1 cellular context compared by ENCODE assay signal in the genomic region with DNA sequence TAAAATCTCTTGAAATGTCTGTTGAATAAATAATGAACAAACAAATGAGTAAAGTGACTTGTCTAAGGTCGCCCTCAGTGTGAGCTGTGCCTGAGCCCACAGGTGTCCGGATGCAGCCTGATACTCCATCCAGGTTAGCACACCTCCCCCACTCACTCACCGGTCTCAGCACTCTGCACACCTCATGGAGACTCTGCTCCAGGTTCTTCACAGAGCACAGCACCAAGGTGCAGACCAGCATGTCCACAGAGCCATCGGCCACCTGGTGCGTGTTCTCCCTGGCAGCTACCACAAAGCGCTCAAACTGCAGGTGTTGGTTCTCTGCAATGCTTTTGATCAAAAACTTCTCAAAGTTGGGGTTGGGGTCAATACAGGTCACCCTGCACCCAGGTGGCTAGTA.
TF ChIP-seq lines count a peak whose summit lies in the region.

No MANE protein-coding gene starts in this region.

TF ChIP-seq in A549, 52 proteins besides CTCF, POLR2A, EP300 and RAD21 (continued from another document):
- TF ChIP-seq, protein P1, sequence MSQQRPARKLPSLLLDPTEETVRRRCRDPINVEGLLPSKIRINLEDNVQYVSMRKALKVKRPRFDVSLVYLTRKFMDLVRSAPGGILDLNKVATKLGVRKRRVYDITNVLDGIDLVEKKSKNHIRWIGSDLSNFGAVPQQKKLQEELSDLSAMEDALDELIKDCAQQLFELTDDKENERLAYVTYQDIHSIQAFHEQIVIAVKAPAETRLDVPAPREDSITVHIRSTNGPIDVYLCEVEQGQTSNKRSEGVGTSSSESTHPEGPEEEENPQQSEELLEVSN (IDR thresholded peaks at IDR 0.05; ENCODE audit: borderline replicate concordance, low read depth) = no peak
- no peak for TF ChIP-seq CEBPB (IDR thresholded peaks at IDR 0.05)
- TF ChIP-seq FOXS1 (CRISPR knock-in tag; IDR thresholded peaks at IDR 0.05) = no peak
- TF ChIP-seq, protein P2, sequence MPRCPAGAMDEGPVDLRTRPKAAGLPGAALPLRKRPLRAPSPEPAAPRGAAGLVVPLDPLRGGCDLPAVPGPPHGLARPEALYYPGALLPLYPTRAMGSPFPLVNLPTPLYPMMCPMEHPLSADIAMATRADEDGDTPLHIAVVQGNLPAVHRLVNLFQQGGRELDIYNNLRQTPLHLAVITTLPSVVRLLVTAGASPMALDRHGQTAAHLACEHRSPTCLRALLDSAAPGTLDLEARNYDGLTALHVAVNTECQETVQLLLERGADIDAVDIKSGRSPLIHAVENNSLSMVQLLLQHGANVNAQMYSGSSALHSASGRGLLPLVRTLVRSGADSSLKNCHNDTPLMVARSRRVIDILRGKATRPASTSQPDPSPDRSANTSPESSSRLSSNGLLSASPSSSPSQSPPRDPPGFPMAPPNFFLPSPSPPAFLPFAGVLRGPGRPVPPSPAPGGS (IDR thresholded peaks at IDR 0.05) = no peak
- TF ChIP-seq, protein P3, sequence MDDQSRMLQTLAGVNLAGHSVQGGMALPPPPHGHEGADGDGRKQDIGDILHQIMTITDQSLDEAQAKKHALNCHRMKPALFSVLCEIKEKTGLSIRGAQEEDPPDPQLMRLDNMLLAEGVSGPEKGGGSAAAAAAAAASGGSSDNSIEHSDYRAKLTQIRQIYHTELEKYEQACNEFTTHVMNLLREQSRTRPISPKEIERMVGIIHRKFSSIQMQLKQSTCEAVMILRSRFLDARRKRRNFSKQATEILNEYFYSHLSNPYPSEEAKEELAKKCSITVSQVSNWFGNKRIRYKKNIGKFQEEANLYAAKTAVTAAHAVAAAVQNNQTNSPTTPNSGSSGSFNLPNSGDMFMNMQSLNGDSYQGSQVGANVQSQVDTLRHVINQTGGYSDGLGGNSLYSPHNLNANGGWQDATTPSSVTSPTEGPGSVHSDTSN (IDR thresholded peaks at IDR 0.05) = no peak
- no peak for TF ChIP-seq CHD4 (IDR thresholded peaks at IDR 0.05; ENCODE audit: borderline replicate concordance)
- no peak for TF ChIP-seq HES2 (IDR thresholded peaks at IDR 0.05)
- TF ChIP-seq MAZ (IDR thresholded peaks at IDR 0.05; ENCODE audit: borderline replicate concordance, low read depth, low read length) = no peak
- no peak for TF ChIP-seq MYC (IDR thresholded peaks at IDR 0.05; ENCODE audit: borderline replicate concordance, low read length)
- TF ChIP-seq, protein P4, sequence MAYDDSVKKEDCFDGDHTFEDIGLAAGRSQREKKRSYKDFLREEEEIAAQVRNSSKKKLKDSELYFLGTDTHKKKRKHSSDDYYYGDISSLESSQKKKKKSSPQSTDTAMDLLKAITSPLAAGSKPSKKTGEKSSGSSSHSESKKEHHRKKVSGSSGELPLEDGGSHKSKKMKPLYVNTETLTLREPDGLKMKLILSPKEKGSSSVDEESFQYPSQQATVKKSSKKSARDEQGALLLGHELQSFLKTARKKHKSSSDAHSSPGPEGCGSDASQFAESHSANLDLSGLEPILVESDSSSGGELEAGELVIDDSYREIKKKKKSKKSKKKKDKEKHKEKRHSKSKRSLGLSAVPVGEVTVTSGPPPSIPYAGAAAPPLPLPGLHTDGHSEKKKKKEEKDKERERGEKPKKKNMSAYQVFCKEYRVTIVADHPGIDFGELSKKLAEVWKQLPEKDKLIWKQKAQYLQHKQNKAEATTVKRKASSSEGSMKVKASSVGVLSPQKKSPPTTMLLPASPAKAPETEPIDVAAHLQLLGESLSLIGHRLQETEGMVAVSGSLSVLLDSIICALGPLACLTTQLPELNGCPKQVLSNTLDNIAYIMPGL (CRISPR knock-in tag; IDR thresholded peaks at IDR 0.05; ENCODE audit: borderline replicate concordance) = no peak
- no peak for TF ChIP-seq EHMT2 (IDR thresholded peaks at IDR 0.05; ENCODE audit: low read depth)
